Comparison of ENCODE assay signal across 1 cellular context in the genomic region with DNA sequence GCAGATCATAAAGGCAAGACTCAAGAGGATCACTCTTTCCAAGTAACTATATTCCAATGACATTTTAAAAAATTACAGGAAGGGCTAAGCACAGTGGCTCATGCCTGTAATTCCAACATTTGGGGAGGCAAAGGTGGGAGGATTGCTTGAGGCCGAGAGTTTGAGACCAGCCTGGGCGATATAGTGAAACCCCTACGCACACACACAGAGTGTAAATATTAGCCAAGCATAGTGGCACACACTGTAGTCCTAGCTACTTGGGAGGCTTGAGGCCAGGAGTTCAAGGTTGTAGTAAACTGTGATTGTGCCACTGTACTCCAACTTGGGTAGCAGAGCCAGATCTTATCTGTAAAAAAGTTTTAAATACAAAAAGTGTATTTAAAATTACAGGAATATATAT.
TF ChIP-seq lines count a peak whose summit lies in the region.

No MANE protein-coding gene starts in this region.

TF ChIP-seq in HepG2, 621 proteins besides CTCF, POLR2A, EP300 and RAD21 (continued from another document and continues in another):
- TF ChIP-seq, protein P1, sequence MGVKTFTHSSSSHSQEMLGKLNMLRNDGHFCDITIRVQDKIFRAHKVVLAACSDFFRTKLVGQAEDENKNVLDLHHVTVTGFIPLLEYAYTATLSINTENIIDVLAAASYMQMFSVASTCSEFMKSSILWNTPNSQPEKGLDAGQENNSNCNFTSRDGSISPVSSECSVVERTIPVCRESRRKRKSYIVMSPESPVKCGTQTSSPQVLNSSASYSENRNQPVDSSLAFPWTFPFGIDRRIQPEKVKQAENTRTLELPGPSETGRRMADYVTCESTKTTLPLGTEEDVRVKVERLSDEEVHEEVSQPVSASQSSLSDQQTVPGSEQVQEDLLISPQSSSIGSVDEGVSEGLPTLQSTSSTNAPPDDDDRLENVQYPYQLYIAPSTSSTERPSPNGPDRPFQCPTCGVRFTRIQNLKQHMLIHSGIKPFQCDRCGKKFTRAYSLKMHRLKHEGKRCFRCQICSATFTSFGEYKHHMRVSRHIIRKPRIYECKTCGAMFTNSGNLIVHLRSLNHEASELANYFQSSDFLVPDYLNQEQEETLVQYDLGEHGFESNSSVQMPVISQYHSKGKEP (CRISPR knock-in tag; IDR thresholded peaks at IDR 0.05), result no peak
- no peak for TF ChIP-seq MATR3 (CRISPR knock-in tag; IDR thresholded peaks at IDR 0.05)
- no peak for TF ChIP-seq ZMAT5 (CRISPR knock-in tag; IDR thresholded peaks at IDR 0.05; ENCODE audit: borderline replicate concordance, low read depth)
- no peak for TF ChIP-seq ESRRA (CRISPR knock-in tag; IDR thresholded peaks at IDR 0.05; ENCODE audit: low read depth)
- TF ChIP-seq RORA (CRISPR knock-in tag; IDR thresholded peaks at IDR 0.05), result no peak
- TF ChIP-seq GFI1 (CRISPR knock-in tag; IDR thresholded peaks at IDR 0.05; ENCODE audit: borderline replicate concordance), result peak; percentile 81; the same call in 1 of the 2 replicates
- no peak for TF ChIP-seq MXI1 (IDR thresholded peaks at IDR 0.05; ENCODE audit: borderline replicate concordance, low read depth, low read length)
- TF ChIP-seq WIZ (CRISPR knock-in tag; IDR thresholded peaks at IDR 0.05), result no peak
- TF ChIP-seq CAMTA2 (CRISPR knock-in tag; IDR thresholded peaks at IDR 0.05; ENCODE audit: borderline replicate concordance), result no peak
- TF ChIP-seq BATF2 (CRISPR knock-in tag; IDR thresholded peaks at IDR 0.05), result no peak
- no peak for TF ChIP-seq HDAC6 (IDR thresholded peaks at IDR 0.05; ENCODE audit: low read depth, low read length)
- no peak for TF ChIP-seq NR2F6 (IDR thresholded peaks at IDR 0.05)
- TF ChIP-seq NR2F6 (CRISPR knock-in tag; IDR thresholded peaks at IDR 0.05), result peak; percentile 68
- no peak for TF ChIP-seq ZNF792 (CRISPR knock-in tag; IDR thresholded peaks at IDR 0.05)
- no peak for TF ChIP-seq HCFC1 (IDR thresholded peaks at IDR 0.05; ENCODE audit: low read depth, low read length)
- TF ChIP-seq SIX4 (CRISPR knock-in tag; IDR thresholded peaks at IDR 0.05), result no peak
- TF ChIP-seq BORCS8-MEF2B (CRISPR knock-in tag; IDR thresholded peaks at IDR 0.05), result no peak
- TF ChIP-seq KLF16 (CRISPR knock-in tag; IDR thresholded peaks at IDR 0.05), result no peak
- TF ChIP-seq SPEN (CRISPR knock-in tag; IDR thresholded peaks at IDR 0.05; ENCODE audit: low read depth), result no peak
- TF ChIP-seq, protein P2, sequence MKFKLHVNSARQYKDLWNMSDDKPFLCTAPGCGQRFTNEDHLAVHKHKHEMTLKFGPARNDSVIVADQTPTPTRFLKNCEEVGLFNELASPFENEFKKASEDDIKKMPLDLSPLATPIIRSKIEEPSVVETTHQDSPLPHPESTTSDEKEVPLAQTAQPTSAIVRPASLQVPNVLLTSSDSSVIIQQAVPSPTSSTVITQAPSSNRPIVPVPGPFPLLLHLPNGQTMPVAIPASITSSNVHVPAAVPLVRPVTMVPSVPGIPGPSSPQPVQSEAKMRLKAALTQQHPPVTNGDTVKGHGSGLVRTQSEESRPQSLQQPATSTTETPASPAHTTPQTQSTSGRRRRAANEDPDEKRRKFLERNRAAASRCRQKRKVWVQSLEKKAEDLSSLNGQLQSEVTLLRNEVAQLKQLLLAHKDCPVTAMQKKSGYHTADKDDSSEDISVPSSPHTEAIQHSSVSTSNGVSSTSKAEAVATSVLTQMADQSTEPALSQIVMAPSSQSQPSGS (CRISPR knock-in tag; IDR thresholded peaks at IDR 0.05), result no peak
- no peak for TF ChIP-seq KDM5B (CRISPR knock-in tag; IDR thresholded peaks at IDR 0.05; ENCODE audit: borderline replicate concordance)
- no peak for TF ChIP-seq ZNF33A (CRISPR knock-in tag; IDR thresholded peaks at IDR 0.05; ENCODE audit: borderline replicate concordance)
- TF ChIP-seq, protein P3, sequence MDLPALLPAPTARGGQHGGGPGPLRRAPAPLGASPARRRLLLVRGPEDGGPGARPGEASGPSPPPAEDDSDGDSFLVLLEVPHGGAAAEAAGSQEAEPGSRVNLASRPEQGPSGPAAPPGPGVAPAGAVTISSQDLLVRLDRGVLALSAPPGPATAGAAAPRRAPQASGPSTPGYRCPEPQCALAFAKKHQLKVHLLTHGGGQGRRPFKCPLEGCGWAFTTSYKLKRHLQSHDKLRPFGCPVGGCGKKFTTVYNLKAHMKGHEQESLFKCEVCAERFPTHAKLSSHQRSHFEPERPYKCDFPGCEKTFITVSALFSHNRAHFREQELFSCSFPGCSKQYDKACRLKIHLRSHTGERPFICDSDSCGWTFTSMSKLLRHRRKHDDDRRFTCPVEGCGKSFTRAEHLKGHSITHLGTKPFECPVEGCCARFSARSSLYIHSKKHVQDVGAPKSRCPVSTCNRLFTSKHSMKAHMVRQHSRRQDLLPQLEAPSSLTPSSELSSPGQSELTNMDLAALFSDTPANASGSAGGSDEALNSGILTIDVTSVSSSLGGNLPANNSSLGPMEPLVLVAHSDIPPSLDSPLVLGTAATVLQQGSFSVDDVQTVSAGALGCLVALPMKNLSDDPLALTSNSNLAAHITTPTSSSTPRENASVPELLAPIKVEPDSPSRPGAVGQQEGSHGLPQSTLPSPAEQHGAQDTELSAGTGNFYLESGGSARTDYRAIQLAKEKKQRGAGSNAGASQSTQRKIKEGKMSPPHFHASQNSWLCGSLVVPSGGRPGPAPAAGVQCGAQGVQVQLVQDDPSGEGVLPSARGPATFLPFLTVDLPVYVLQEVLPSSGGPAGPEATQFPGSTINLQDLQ (CRISPR knock-in tag; IDR thresholded peaks at IDR 0.05), result no peak
- peak; percentile 14; the same call in 1 of the 2 replicates for TF ChIP-seq ZNF121 (CRISPR knock-in tag; IDR thresholded peaks at IDR 0.05)
- TF ChIP-seq ZNF329 (CRISPR knock-in tag; IDR thresholded peaks at IDR 0.05; ENCODE audit: low read depth), result no peak
- TF ChIP-seq ZNF431 (CRISPR knock-in tag; IDR thresholded peaks at IDR 0.05; ENCODE audit: borderline replicate concordance, low read depth), result no peak
- TF ChIP-seq NR2C2 (CRISPR knock-in tag; IDR thresholded peaks at IDR 0.05; ENCODE audit: borderline replicate concordance), result no peak
- TF ChIP-seq, protein P4, sequence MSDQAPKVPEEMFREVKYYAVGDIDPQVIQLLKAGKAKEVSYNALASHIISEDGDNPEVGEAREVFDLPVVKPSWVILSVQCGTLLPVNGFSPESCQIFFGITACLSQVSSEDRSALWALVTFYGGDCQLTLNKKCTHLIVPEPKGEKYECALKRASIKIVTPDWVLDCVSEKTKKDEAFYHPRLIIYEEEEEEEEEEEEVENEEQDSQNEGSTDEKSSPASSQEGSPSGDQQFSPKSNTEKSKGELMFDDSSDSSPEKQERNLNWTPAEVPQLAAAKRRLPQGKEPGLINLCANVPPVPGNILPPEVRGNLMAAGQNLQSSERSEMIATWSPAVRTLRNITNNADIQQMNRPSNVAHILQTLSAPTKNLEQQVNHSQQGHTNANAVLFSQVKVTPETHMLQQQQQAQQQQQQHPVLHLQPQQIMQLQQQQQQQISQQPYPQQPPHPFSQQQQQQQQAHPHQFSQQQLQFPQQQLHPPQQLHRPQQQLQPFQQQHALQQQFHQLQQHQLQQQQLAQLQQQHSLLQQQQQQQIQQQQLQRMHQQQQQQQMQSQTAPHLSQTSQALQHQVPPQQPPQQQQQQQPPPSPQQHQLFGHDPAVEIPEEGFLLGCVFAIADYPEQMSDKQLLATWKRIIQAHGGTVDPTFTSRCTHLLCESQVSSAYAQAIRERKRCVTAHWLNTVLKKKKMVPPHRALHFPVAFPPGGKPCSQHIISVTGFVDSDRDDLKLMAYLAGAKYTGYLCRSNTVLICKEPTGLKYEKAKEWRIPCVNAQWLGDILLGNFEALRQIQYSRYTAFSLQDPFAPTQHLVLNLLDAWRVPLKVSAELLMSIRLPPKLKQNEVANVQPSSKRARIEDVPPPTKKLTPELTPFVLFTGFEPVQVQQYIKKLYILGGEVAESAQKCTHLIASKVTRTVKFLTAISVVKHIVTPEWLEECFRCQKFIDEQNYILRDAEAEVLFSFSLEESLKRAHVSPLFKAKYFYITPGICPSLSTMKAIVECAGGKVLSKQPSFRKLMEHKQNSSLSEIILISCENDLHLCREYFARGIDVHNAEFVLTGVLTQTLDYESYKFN (CRISPR knock-in tag; conservative IDR thresholded peaks at IDR 0.05), result peak; percentile 23; the same call in 1 of the 2 replicates
- no peak for TF ChIP-seq ZSCAN12 (CRISPR knock-in tag; IDR thresholded peaks at IDR 0.05)
- no peak for TF ChIP-seq ZNF3 (CRISPR knock-in tag; IDR thresholded peaks at IDR 0.05)
- TF ChIP-seq KDM6A (CRISPR knock-in tag; IDR thresholded peaks at IDR 0.05; ENCODE audit: low read depth), result no peak
- no peak for TF ChIP-seq ARID2 (CRISPR knock-in tag; IDR thresholded peaks at IDR 0.05; ENCODE audit: borderline replicate concordance)
- no peak for TF ChIP-seq U2AF2 (IDR thresholded peaks at IDR 0.05; ENCODE audit: low read depth, low read length)
- TF ChIP-seq ZNF12 (CRISPR knock-in tag; IDR thresholded peaks at IDR 0.05), result no peak
- no peak for TF ChIP-seq YEATS2 (CRISPR knock-in tag; IDR thresholded peaks at IDR 0.05; ENCODE audit: borderline replicate concordance)
- TF ChIP-seq ZNF546 (CRISPR knock-in tag; conservative IDR thresholded peaks at IDR 0.05), result no peak
- no peak for TF ChIP-seq ZNF468 (CRISPR knock-in tag; IDR thresholded peaks at IDR 0.05)
- no peak for TF ChIP-seq STAT5B (CRISPR knock-in tag; IDR thresholded peaks at IDR 0.05)
- TF ChIP-seq MEIS2 (CRISPR knock-in tag; IDR thresholded peaks at IDR 0.05), result no peak
- no peak for TF ChIP-seq GTF3A (CRISPR knock-in tag; conservative IDR thresholded peaks at IDR 0.05)
- TF ChIP-seq, protein P5, sequence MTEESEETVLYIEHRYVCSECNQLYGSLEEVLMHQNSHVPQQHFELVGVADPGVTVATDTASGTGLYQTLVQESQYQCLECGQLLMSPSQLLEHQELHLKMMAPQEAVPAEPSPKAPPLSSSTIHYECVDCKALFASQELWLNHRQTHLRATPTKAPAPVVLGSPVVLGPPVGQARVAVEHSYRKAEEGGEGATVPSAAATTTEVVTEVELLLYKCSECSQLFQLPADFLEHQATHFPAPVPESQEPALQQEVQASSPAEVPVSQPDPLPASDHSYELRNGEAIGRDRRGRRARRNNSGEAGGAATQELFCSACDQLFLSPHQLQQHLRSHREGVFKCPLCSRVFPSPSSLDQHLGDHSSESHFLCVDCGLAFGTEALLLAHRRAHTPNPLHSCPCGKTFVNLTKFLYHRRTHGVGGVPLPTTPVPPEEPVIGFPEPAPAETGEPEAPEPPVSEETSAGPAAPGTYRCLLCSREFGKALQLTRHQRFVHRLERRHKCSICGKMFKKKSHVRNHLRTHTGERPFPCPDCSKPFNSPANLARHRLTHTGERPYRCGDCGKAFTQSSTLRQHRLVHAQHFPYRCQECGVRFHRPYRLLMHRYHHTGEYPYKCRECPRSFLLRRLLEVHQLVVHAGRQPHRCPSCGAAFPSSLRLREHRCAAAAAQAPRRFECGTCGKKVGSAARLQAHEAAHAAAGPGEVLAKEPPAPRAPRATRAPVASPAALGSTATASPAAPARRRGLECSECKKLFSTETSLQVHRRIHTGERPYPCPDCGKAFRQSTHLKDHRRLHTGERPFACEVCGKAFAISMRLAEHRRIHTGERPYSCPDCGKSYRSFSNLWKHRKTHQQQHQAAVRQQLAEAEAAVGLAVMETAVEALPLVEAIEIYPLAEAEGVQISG (CRISPR knock-in tag; IDR thresholded peaks at IDR 0.05), result no peak
- TF ChIP-seq ZNF7 (CRISPR knock-in tag; IDR thresholded peaks at IDR 0.05), result peak; percentile 56; the same call in 1 of the 2 replicates
- TF ChIP-seq ZFP37 (CRISPR knock-in tag; IDR thresholded peaks at IDR 0.05; ENCODE audit: borderline replicate concordance), result no peak
- TF ChIP-seq RFX3 (CRISPR knock-in tag; IDR thresholded peaks at IDR 0.05), result no peak
